Comparison of ENCODE assay signal across 34 cellular contexts in the genomic region with DNA sequence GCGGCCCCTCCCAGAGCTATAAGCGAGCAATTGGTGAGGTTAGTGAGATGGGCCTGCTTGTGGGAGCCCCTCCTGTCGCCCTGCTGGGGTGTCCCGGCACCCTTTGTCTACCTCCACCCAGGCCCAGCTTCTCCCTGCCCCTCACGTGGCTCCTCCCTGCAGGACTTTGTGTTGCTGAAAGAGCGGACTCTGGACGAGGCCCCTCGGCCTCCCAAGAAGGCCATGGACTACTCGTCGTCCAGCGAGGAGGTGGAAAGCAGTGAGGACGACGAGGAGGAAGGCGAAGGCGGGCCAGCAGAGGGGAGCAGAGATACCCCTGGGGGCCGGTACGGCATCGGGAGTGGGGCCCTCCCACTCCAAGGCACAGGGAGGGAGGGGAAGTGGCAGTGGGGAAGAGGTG. TPM values are rescaled to one million over a fixed set of nuclear protein-coding genes. Genes with fewer than 3 reads are reported as not detected.
"Had no signal": no experiment of that assay in that cellular context is flagged by ENCODE, and none has a peak within 500 bp of the region (broad histone marks: within the 10 kb centered on the region; RNA-seq: fewer than 3 reads in every experiment).

No MANE protein-coding gene starts in this region.

- DNase-seq: central memory CD4-positive, alpha-beta T cell; dorsolateral prefrontal cortex; effector CD4-positive, alpha-beta T cell; foreskin keratinocyte; hippocampal formation; immature natural killer cell; mesenchymal stem cell; naive B cell; spleen; stimulated activated CD4-positive, alpha-beta T cell treated with anti-CD3 and anti-CD28 coated beads, Interleukin-4, amount 100 ng/mL, for 4 hours; stimulated activated naive CD8-positive, alpha-beta T cell treated with anti-CD3 and anti-CD28 coated beads, Interleukin-15, Interleukin-2, amounts not matched to agents 100 U/mL and 50 U/mL, for 24 hours; substantia nigra; testis; tibial artery had no signal

- H3K4me3 ChIP-seq: dorsolateral prefrontal cortex, esophagus muscularis mucosa, gastroesophageal sphincter, heart left ventricle, left lung, mucosa of descending colon, prostate gland, right atrium auricular region, skin epidermis, spleen, testis, tibial artery had no signal

- H3K27ac ChIP-seq: dorsolateral prefrontal cortex, esophagus muscularis mucosa, foreskin keratinocyte, gastroesophageal sphincter, heart left ventricle, left lung, neutrophil, prostate gland, right atrium auricular region, skin epidermis, spleen, testis, tibial artery had no signal

- ATAC-seq: foreskin keratinocyte; gastroesophageal sphincter; heart left ventricle; left lung; mucosa of descending colon; stimulated activated memory B cell treated with anti-CD40 and anti-IgM and Interleukin-4, amounts not matched to agents 10 μg/mL and 1 μg/mL and 100 μg/mL, for 72 hours; stimulated activated naive CD8-positive, alpha-beta T cell treated with anti-CD3 and anti-CD28 coated beads, Interleukin-15, Interleukin-2, amounts not matched to agents 100 U/mL and 50 U/mL, for 24 hours had no signal

- H3K4me1 ChIP-seq: foreskin keratinocyte, left lung, prostate gland, testis, tibial artery had no signal

- H3K9me3 ChIP-seq: esophagus muscularis mucosa, gastroesophageal sphincter, heart left ventricle, left lung, mucosa of descending colon, neutrophil, prostate gland, right atrium auricular region, spleen, testis, tibial artery had no signal

- H3K27me3 ChIP-seq: dorsolateral prefrontal cortex, esophagus muscularis mucosa, foreskin keratinocyte, gastroesophageal sphincter, heart left ventricle, left lung, right atrium auricular region, spleen, testis had no signal

RNA-seq across cellular contexts. Expression of gene CHRNE, which starts 9.6 kb away (rescaled TPM):
- total RNA-seq: foreskin keratinocyte had no signal

RNA-seq across cellular contexts. Expression of gene GP1BA, which starts 38.8 kb away (rescaled TPM):
- total RNA-seq: cerebellum, epithelial cell of proximal tubule, fibroblast of lung, foreskin keratinocyte, lower leg skin, lung microvascular endothelial cell, mesothelial cell of epicardium, mucosa of descending colon, osteocyte, prostate gland, right atrium auricular region, urinary bladder had no signal
- polyA plus RNA-seq: fibroblast of lung, foreskin keratinocyte, keratinocyte, neural cell had no signal
